Comparison of ENCODE assay signal across 1 cellular context in genomic region chr4:1213336-1213995, GRCh38.
TF ChIP-seq lines count a peak whose summit lies in the region.

No MANE protein-coding gene starts in this region.

TF ChIP-seq in IMR-90, 13 proteins besides CTCF, POLR2A, EP300 and RAD21 (continued from another document):
- no peak for TF ChIP-seq USF2 (IDR thresholded peaks at IDR 0.05; ENCODE audit: low read depth, low read length)
